1 cellular context compared by ENCODE assay signal in the genomic region with DNA sequence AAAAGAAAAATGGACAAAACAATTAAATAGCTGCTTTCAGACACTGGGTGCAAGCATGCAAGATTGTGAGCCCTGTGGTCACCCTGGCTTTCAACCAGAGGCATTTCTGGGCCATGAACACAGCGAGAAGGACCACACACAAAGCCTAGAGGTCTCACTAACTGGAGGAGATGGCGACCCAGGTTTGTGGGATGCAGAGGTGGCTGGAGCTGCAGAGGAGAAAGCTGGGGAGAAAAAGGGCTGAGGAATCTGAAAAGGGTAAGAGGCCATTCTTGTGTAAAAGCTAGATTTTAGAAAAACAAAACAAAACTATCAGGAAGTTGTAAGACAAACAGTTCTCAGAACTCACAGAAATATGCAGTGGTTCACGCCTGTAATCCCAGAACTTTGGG.
TF ChIP-seq lines count a peak whose summit lies in the region.

No MANE protein-coding gene starts in this region.

TF ChIP-seq in SK-N-SH, 30 proteins besides CTCF, POLR2A, EP300 and RAD21 (continued from another document):
- TF ChIP-seq, protein P1, sequence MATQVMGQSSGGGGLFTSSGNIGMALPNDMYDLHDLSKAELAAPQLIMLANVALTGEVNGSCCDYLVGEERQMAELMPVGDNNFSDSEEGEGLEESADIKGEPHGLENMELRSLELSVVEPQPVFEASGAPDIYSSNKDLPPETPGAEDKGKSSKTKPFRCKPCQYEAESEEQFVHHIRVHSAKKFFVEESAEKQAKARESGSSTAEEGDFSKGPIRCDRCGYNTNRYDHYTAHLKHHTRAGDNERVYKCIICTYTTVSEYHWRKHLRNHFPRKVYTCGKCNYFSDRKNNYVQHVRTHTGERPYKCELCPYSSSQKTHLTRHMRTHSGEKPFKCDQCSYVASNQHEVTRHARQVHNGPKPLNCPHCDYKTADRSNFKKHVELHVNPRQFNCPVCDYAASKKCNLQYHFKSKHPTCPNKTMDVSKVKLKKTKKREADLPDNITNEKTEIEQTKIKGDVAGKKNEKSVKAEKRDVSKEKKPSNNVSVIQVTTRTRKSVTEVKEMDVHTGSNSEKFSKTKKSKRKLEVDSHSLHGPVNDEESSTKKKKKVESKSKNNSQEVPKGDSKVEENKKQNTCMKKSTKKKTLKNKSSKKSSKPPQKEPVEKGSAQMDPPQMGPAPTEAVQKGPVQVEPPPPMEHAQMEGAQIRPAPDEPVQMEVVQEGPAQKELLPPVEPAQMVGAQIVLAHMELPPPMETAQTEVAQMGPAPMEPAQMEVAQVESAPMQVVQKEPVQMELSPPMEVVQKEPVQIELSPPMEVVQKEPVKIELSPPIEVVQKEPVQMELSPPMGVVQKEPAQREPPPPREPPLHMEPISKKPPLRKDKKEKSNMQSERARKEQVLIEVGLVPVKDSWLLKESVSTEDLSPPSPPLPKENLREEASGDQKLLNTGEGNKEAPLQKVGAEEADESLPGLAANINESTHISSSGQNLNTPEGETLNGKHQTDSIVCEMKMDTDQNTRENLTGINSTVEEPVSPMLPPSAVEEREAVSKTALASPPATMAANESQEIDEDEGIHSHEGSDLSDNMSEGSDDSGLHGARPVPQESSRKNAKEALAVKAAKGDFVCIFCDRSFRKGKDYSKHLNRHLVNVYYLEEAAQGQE (IDR thresholded peaks at IDR 0.05; ENCODE audit: low read depth, low read length) = no peak
- TF ChIP-seq USF2 (IDR thresholded peaks at IDR 0.05; ENCODE audit: borderline replicate concordance, low read depth, low read length) (no peak), YY1 (IDR thresholded peaks at IDR 0.05; ENCODE audit: low read depth) (no peak), PBX3 (IDR thresholded peaks at IDR 0.05) (no peak), TCF12 (IDR thresholded peaks at IDR 0.05) (no peak), TAF1 (IDR thresholded peaks at IDR 0.05; ENCODE audit: borderline replicate concordance, low read depth, low read length) (no peak), EZH2phosphoT487 (IDR thresholded peaks at IDR 0.05; ENCODE audit: borderline replicate concordance, low read depth) (no peak), NFIC (IDR thresholded peaks at IDR 0.05; ENCODE audit: borderline replicate concordance) (no peak), RXRA (IDR thresholded peaks at IDR 0.05; ENCODE audit: borderline replicate concordance, low read depth) (no peak), SIN3A (IDR thresholded peaks at IDR 0.05; ENCODE audit: borderline replicate concordance, low read depth, low read length) (no peak), TEAD4 (IDR thresholded peaks at IDR 0.05; ENCODE audit: borderline replicate concordance, insufficient read depth) (no peak)
- TF ChIP-seq, protein P2, sequence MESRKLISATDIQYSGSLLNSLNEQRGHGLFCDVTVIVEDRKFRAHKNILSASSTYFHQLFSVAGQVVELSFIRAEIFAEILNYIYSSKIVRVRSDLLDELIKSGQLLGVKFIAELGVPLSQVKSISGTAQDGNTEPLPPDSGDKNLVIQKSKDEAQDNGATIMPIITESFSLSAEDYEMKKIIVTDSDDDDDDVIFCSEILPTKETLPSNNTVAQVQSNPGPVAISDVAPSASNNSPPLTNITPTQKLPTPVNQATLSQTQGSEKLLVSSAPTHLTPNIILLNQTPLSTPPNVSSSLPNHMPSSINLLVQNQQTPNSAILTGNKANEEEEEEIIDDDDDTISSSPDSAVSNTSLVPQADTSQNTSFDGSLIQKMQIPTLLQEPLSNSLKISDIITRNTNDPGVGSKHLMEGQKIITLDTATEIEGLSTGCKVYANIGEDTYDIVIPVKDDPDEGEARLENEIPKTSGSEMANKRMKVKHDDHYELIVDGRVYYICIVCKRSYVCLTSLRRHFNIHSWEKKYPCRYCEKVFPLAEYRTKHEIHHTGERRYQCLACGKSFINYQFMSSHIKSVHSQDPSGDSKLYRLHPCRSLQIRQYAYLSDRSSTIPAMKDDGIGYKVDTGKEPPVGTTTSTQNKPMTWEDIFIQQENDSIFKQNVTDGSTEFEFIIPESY (IDR thresholded peaks at IDR 0.05; ENCODE audit: borderline replicate concordance, low read depth) = no peak
